ENCODE assay signal across 1 cellular context in the genomic region with DNA sequence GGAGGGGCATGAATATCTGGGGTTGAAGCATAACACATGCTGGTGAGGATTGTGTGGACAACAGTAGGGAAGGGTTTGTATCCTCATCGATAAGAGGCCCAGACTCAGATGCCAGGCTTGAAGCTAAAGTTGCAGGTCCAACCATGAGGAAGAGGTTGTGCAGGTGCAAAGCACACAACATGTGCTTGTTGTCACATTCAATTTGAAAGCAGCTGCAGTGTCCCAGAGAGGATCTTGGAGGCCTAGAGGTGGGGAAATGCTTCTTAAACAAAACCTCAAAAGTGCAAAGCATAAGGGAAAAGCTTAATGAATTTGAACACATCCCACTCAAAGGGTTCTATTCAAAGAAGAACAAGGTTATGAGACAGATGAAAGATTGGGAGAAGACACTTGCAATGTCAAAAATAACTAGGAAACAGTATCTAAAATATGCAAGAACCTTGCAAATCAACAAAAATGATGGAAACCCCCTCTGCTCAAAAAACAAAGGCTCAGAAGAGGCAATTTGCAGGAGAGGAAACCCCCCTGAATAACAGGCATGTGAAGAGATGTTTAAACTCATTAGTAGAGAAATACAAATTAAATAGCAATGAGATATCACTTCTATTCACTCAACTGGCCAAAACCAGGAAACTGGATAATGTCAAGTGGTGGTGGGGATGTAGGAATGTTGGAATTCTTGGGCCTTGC.
TF ChIP-seq lines count a peak whose summit lies in the region.

No MANE protein-coding gene starts in this region.

TF ChIP-seq in IMR-90, 13 proteins besides CTCF, POLR2A, EP300 and RAD21 (continued from another document):
- TF ChIP-seq FOS (IDR thresholded peaks at IDR 0.05; ENCODE audit: low read depth, low read length): no peak
- no peak for TF ChIP-seq SMC3 (IDR thresholded peaks at IDR 0.05; ENCODE audit: low read depth, low read length)
- no peak for TF ChIP-seq BHLHE40 (IDR thresholded peaks at IDR 0.05; ENCODE audit: low read depth, low read length)
- TF ChIP-seq, protein P1, sequence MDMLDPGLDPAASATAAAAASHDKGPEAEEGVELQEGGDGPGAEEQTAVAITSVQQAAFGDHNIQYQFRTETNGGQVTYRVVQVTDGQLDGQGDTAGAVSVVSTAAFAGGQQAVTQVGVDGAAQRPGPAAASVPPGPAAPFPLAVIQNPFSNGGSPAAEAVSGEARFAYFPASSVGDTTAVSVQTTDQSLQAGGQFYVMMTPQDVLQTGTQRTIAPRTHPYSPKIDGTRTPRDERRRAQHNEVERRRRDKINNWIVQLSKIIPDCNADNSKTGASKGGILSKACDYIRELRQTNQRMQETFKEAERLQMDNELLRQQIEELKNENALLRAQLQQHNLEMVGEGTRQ (IDR thresholded peaks at IDR 0.05; ENCODE audit: low read depth, low read length): no peak
